Comparison of ENCODE assay signal across 22 cellular contexts in genomic region chrX:103360916-103361315, GRCh38. TPM values are rescaled to one million over a fixed set of nuclear protein-coding genes. Genes with fewer than 3 reads are reported as not detected.
A peak's percentile ranks its signal among the peaks of the same experiment; 100 is the strongest.
DNase-seq lines count a peak whose midpoint lies in the region; ATAC-seq and TF ChIP-seq lines count a peak whose summit lies in the region.
"Had no signal": no experiment of that assay in that cellular context is flagged by ENCODE, and none has a peak within 500 bp of the region (broad histone marks: within the 10 kb centered on the region; RNA-seq: fewer than 3 reads in every experiment).

No MANE protein-coding gene starts in this region.

- no peak overlapping the region for H2AFZ ChIP-seq in IMR-90 (replicated peaks; ENCODE audit: low read length, poor library complexity)

- no peaks in the 10 kb centered on the region for H3K27me3 ChIP-seq in cardiac muscle cell
- H3K27me3 ChIP-seq in IMR-90 (ENCODE audit: control insufficient read depth, insufficient read depth, low read length), result no peaks in the 10 kb centered on the region
- no peaks in the 10 kb centered on the region for H3K27me3 ChIP-seq in endodermal cell (ENCODE audit: control insufficient read depth, insufficient read depth, low read length, poor library complexity, severe bottlenecking)
- no peaks in the 10 kb centered on the region for H3K27me3 ChIP-seq in thyroid gland
- H3K27me3 ChIP-seq in naive thymus-derived CD4-positive, alpha-beta T cell (ENCODE audit: control insufficient read depth in 2 of 2, insufficient read depth in 2 of 2, low read length in 2 of 2), result no peaks in the 10 kb centered on the region
- H3K27me3 ChIP-seq: BLaER1 had no signal

- dilution Hi-C loops in IMR-90 (cut with HindIII; ENCODE audit: low sequenced_read_pairs, unreplicated experiment), result no loop called here

- no peaks in the 10 kb centered on the region; the same call in 1 of the 2 replicates for H3K9me1 ChIP-seq in IMR-90 (ENCODE audit: insufficient read depth, low read length)

- WGBS in IMR-90 (ENCODE audit: extremely low coverage in 2 of 2, insufficient read length in 1 of 2), 2 experiments, result no CpG with 5 or more reads among the region's 2 CpGs
- 83% methylated on average over 2 of the region's 2 CpGs; no CpG with 5 or more reads in 1 of the 2 experiments for WGBS in endodermal cell (ENCODE audit: insufficient coverage in 1 of 2, insufficient read length in 1 of 2), 2 experiments
- WGBS in thyroid gland, 2 donors, result 77 to 80% methylated on average over 2 of the region's 2 CpGs

- DNase-seq in cardiac muscle cell (ENCODE audit: low read depth in 1 of 2, low spot score in 1 of 2) (no peak), cardiac septum (ENCODE audit: low spot score) (no peak), IMR-90 (no peak), endodermal cell (no peak), thyroid gland (no peak), DMS53 treated with DMSO at 0.1 percent for 48 hours (lab: John Stamatoyannopoulos, UW; ENCODE audit: unreplicated experiment) (no peak)
- DNase-seq in naive thymus-derived CD4-positive, alpha-beta T cell, result no peak
- DNase-seq: Calu3; CD4-positive, alpha-beta memory T cell; DMS53; GOT3; H7; KG1 had no signal

- peaks cover 7% of the 10 kb centered on the region for H3K36me3 ChIP-seq in cardiac muscle cell
- peaks cover 2% of the 10 kb centered on the region; the same call in 1 of the 2 replicates for H3K36me3 ChIP-seq in IMR-90 (ENCODE audit: control insufficient read depth, insufficient read depth, low read length)
- peaks cover 9% of the 10 kb centered on the region for H3K36me3 ChIP-seq in endodermal cell (ENCODE audit: control insufficient read depth, insufficient read depth, low read length)
- no peaks in the 10 kb centered on the region for H3K36me3 ChIP-seq in thyroid gland
- H3K36me3 ChIP-seq in naive thymus-derived CD4-positive, alpha-beta T cell (ENCODE audit: control insufficient read depth in 2 of 3, insufficient read depth in 3 of 3, low read length in 3 of 3), result no peaks in the 10 kb centered on the region
- H3K36me3 ChIP-seq: BLaER1 had no signal

- intact Hi-C loops in cardiac septum (cut with DNase I) (no loop called here), IMR-90 (cut with micrococcal nuclease) (no loop called here), thyroid gland (cut with DNase I) (no loop called here)
- intact Hi-C loops in naive thymus-derived CD4-positive, alpha-beta T cell (cut with micrococcal nuclease), result no loop called here

- peak overlapping the region; percentile 63; the same call in 1 of the 2 replicates for H3K18ac ChIP-seq in IMR-90 (ENCODE audit: low read depth, low read length)

- in situ Hi-C loops in IMR-90 (cut with MboI; ENCODE audit: low sequenced_read_pairs), result no loop called here

- H3K27ac Mint-ChIP-seq in endodermal cell, result no peak overlapping the region
- H3K27ac Mint-ChIP-seq in naive thymus-derived CD4-positive, alpha-beta T cell, result no peak overlapping the region
- H3K27ac Mint-ChIP-seq: CD14-positive monocyte; CD4-positive, alpha-beta memory T cell; IgD-negative memory B cell had no signal

- no peak overlapping the region for H2BK120ac ChIP-seq in IMR-90 (ENCODE audit: low read depth, low read length)

- TF ChIP-seq POLR2A in IMR-90 (IDR thresholded peaks at IDR 0.05; ENCODE audit: low read depth, low read length), result no peak
- no peak for TF ChIP-seq POLR2A in thyroid gland (IDR thresholded peaks at IDR 0.05)

- H3K56ac ChIP-seq in IMR-90 (ENCODE audit: extremely low read depth, insufficient read depth, low read length), result no peak overlapping the region

- H3K4ac ChIP-seq in IMR-90 (ENCODE audit: low read depth, low read length), result no peak overlapping the region

- H3K4me1 ChIP-seq in cardiac muscle cell (ENCODE audit: low read depth) (peaks cover 28% of the 10 kb centered on the region), IMR-90 (ENCODE audit: control insufficient read depth, insufficient read depth, low read length) (peaks cover 5% of the 10 kb centered on the region; the same call in 1 of the 2 replicates), endodermal cell (ENCODE audit: control insufficient read depth, insufficient read depth, low read length) (peaks cover 3% of the 10 kb centered on the region), thyroid gland (peaks cover 0 to 11% of the 10 kb centered on the region in 2 donors)
- no peaks in the 10 kb centered on the region for H3K4me1 ChIP-seq in naive thymus-derived CD4-positive, alpha-beta T cell (ENCODE audit: control insufficient read depth in 2 of 2, insufficient read depth in 2 of 2, low read length in 2 of 2)
- H3K4me1 ChIP-seq: BLaER1 had no signal

- H4K5ac ChIP-seq in IMR-90 (ENCODE audit: low read depth, low read length), result no peak overlapping the region

- H3K4me3 ChIP-seq in cardiac muscle cell (no peak overlapping the region), IMR-90 (ENCODE audit: insufficient read depth, low read depth, low read length) (no peak overlapping the region), endodermal cell (ENCODE audit: low read length) (peak overlapping the region; percentile 12), thyroid gland (replicated peaks in 1 of 3) (no peak overlapping the region)
- H3K4me3 ChIP-seq in naive thymus-derived CD4-positive, alpha-beta T cell (ENCODE audit: low read length), result no peak overlapping the region
- H3K4me3 ChIP-seq: A549, BLaER1, GM12878 had no signal

- no TSS peak for BruUV-seq in IMR-90 (replicated peaks; lab: Mats Ljungman, UMichigan)

- POLR2A ChIA-PET in IMR-90 (lab: Charles Lee; ENCODE audit: unreplicated experiment), result interaction anchor here (0.6 kb wide), 1 partner anchor 16 kb away, joined by 3 read pairs; the partner anchor contains the start of gene BEX3
- POLR2A ChIA-PET in naive thymus-derived CD4-positive, alpha-beta T cell (lab: Charles Lee), result no interaction called here

- no peak overlapping the region for H2AK5ac ChIP-seq in IMR-90 (ENCODE audit: low read depth, low read length)

- H3K9ac ChIP-seq in IMR-90 (ENCODE audit: low read depth, low read length) (no peak overlapping the region), endodermal cell (ENCODE audit: extremely low read depth, low read length, poor library complexity, severe bottlenecking) (no peak overlapping the region)
- H3K9ac ChIP-seq: BLaER1 had no signal

- no peak overlapping the region for H4K91ac ChIP-seq in IMR-90 (ENCODE audit: insufficient read depth, low read depth, low read length)

- peak overlapping the region; percentile 3 for H2BK5ac ChIP-seq in IMR-90 (ENCODE audit: low read depth, low read length, poor library complexity, severe bottlenecking)

- TF ChIP-seq CTCF in cardiac muscle cell (IDR thresholded peaks at IDR 0.05; ENCODE audit: low read depth, low read length), result no peak
- no peak for TF ChIP-seq CTCF in IMR-90 (conservative IDR thresholded peaks at IDR 0.05; ENCODE audit: low read depth, low read length)
- no peak for TF ChIP-seq CTCF in endodermal cell (conservative IDR thresholded peaks at IDR 0.05)
- TF ChIP-seq CTCF in thyroid gland (IDR thresholded peaks at IDR 0.05), result no peak

- H3K27me3 Mint-ChIP-seq in endodermal cell (ENCODE audit: insufficient read depth), result no peaks in the 10 kb centered on the region
- peaks cover 0 to 6% (median 0%) of the 10 kb centered on the region in 5 donors for H3K27me3 Mint-ChIP-seq in naive thymus-derived CD4-positive, alpha-beta T cell

- no peak overlapping the region for H2BK20ac ChIP-seq in IMR-90 (ENCODE audit: low read depth, low read length)

- H3K4me1 Mint-ChIP-seq in endodermal cell, result peaks cover 35% of the 10 kb centered on the region
- peaks cover 0 to 17% (median 8%) of the 10 kb centered on the region in 7 donors for H3K4me1 Mint-ChIP-seq in naive thymus-derived CD4-positive, alpha-beta T cell

- H3K4me3 Mint-ChIP-seq in endodermal cell, result no peak overlapping the region
- H3K4me3 Mint-ChIP-seq in naive thymus-derived CD4-positive, alpha-beta T cell, result no peak overlapping the region
- H3K4me3 Mint-ChIP-seq: CD14-positive monocyte; CD4-positive, alpha-beta memory T cell; IgD-negative memory B cell had no signal

- H3K27ac ChIP-seq in cardiac muscle cell (peak overlapping the region; percentile 62), IMR-90 (ENCODE audit: insufficient read depth, low read length) (peak overlapping the region; percentile 61; the same call in 1 of the 2 replicates), endodermal cell (ENCODE audit: low read depth, low read length) (no peak overlapping the region), thyroid gland (peak overlapping the region in 2 of 3 donors; percentile 15 to 80)
- no peak overlapping the region for H3K27ac ChIP-seq in naive thymus-derived CD4-positive, alpha-beta T cell (ENCODE audit: low read depth, low read length)
- H3K27ac ChIP-seq: 22Rv1, BLaER1, HL-60 had no signal

- no peak overlapping the region for H3K14ac ChIP-seq in IMR-90 (replicated peaks; ENCODE audit: low read depth, low read length)

- CTCF ChIA-PET in IMR-90 (lab: Yijun Ruan, JAX), result interaction anchor here (1.0 to 1.5 kb wide), 2 partner anchors 10 to 49 kb away, joined by 3 read pairs; no protein-coding TSS in a partner anchor
- CTCF ChIA-PET in naive thymus-derived CD4-positive, alpha-beta T cell (lab: Charles Lee), result no interaction called here

- no peaks in the 10 kb centered on the region for H3K9me3 ChIP-seq in cardiac muscle cell (ENCODE audit: low read depth)
- H3K9me3 ChIP-seq in IMR-90 (ENCODE audit: control insufficient read depth, insufficient read depth, low read length), result no peaks in the 10 kb centered on the region
- no peaks in the 10 kb centered on the region for H3K9me3 ChIP-seq in endodermal cell (ENCODE audit: control insufficient read depth, low read length)
- H3K9me3 ChIP-seq in thyroid gland, result no peaks in the 10 kb centered on the region
- H3K9me3 ChIP-seq in naive thymus-derived CD4-positive, alpha-beta T cell (ENCODE audit: control insufficient read depth in 2 of 3, low read length in 3 of 3), result no peaks in the 10 kb centered on the region
- H3K9me3 ChIP-seq: A549, BLaER1 had no signal

- H3K36me3 Mint-ChIP-seq in endodermal cell (ENCODE audit: low read depth), result peaks cover 8% of the 10 kb centered on the region
- H3K36me3 Mint-ChIP-seq in naive thymus-derived CD4-positive, alpha-beta T cell, result no peaks in the 10 kb centered on the region
- H3K36me3 Mint-ChIP-seq: CD14-positive monocyte; CD4-positive, alpha-beta memory T cell; IgD-negative memory B cell had no signal

- H3K23ac ChIP-seq in IMR-90 (ENCODE audit: low read depth, low read length), result no peak overlapping the region

- ATAC-seq in IMR-90 (ENCODE audit: low read depth) (no peak), HG03045 (IDR thresholded peaks at IDR 0.05; ENCODE audit: unreplicated experiment) (no peak)
- ATAC-seq in naive thymus-derived CD4-positive, alpha-beta T cell, result no peak
- ATAC-seq: A549, GM12878 had no signal

- H3K4me2 ChIP-seq in IMR-90 (ENCODE audit: low read depth, low read length), result no peak overlapping the region
- H3K4me2 ChIP-seq: BLaER1 had no signal

- H4K8ac ChIP-seq in IMR-90 (ENCODE audit: low read depth in 2 of 2, low read length in 2 of 2), result no peak overlapping the region

- H3K9me3 Mint-ChIP-seq in endodermal cell, result peaks cover 7% of the 10 kb centered on the region
- H3K9me3 Mint-ChIP-seq in naive thymus-derived CD4-positive, alpha-beta T cell, result no peaks in the 10 kb centered on the region
- H3K9me3 Mint-ChIP-seq: CD4-positive, alpha-beta memory T cell; IgD-negative memory B cell had no signal

- no peak for TF ChIP-seq RAD21 in IMR-90 (IDR thresholded peaks at IDR 0.05; ENCODE audit: low read length)

- H3K79me1 ChIP-seq in IMR-90 (ENCODE audit: low read depth in 1 of 2, low read length in 2 of 2), result 0 out of 4 replicates have a peak, but pooled peaks cover 0 to 5% of the 10 kb centered on the region in 2 experiments

- no peak overlapping the region for H2BK15ac ChIP-seq in IMR-90 (ENCODE audit: low read depth, low read length)

- H2AK9ac ChIP-seq in IMR-90 (replicated peaks; ENCODE audit: low read depth, low read length, poor library complexity), result no peak overlapping the region

- H4K20me1 ChIP-seq in IMR-90 (ENCODE audit: insufficient read depth, low read length), result no peaks in the 10 kb centered on the region

RNA-seq across cellular contexts. Expression of gene TCEAL9, which starts 4.6 kb away (rescaled TPM):
- total RNA-seq in cardiac muscle cell, result 132 and 171 TPM in 2 replicates
- 287 and 422 TPM in 2 replicates for polyA plus RNA-seq in cardiac muscle cell
- 28.6 TPM for total RNA-seq in cardiac septum
- total RNA-seq in IMR-90 (2012; rRNA removed), result 20.3 and 94.4 TPM in 2 replicates
- polyA plus RNA-seq in IMR-90 (2012; rRNA removed), result 88.8 and 111 TPM in 2 replicates
- 7.4 and 10.4 TPM in 2 replicates for polyA plus RNA-seq in IMR-90 (2012; cell fraction: cytosol; rRNA removed)
- 13.1 and 58.1 TPM in 2 replicates for polyA plus RNA-seq in IMR-90 (2012; cell fraction: nucleus; rRNA removed; ENCODE audit: low replicate concordance)
- 100 to 1,000 TPM in 1 of 2 donors, 10 to 100 TPM in 1; 97.6 to 125 TPM for total RNA-seq in endodermal cell
- polyA plus RNA-seq in endodermal cell (2013, experiment 1 of 2), result 122 TPM
- polyA plus RNA-seq in endodermal cell (2013, experiment 2 of 2), result 140 TPM
- 100 to 1,000 TPM; 123 to 140 (median 132) TPM for total RNA-seq in thyroid gland
- total RNA-seq in naive thymus-derived CD4-positive, alpha-beta T cell, result 1 to 10 TPM in 4 of 5 experiments, under 1 TPM in 1; 0.51 to 4.2 (median 1.1) TPM
- 1 to 10 TPM in 1 of 2 donors, under 1 TPM in 1; 0.53 to 5.8 TPM for polyA plus RNA-seq in naive thymus-derived CD4-positive, alpha-beta T cell

RNA-seq across cellular contexts. Expression of gene BEX3, which starts 15.4 kb away (rescaled TPM):
- 1,498 and 1,502 TPM in 2 replicates for total RNA-seq in cardiac muscle cell
- 2,140 and 2,284 TPM in 2 replicates for polyA plus RNA-seq in cardiac muscle cell
- 80.2 TPM for total RNA-seq in cardiac septum
- total RNA-seq in IMR-90 (2012; rRNA removed), result 114 and 332 TPM in 2 replicates
- 408 and 409 TPM in 2 replicates for polyA plus RNA-seq in IMR-90 (2012; rRNA removed)
- polyA plus RNA-seq in IMR-90 (2012; cell fraction: cytosol; rRNA removed), result 256 and 272 TPM in 2 replicates
- polyA plus RNA-seq in IMR-90 (2012; cell fraction: nucleus; rRNA removed; ENCODE audit: low replicate concordance), result 51.3 and 191 TPM in 2 replicates
- total RNA-seq in endodermal cell, result 100 to 1,000 TPM; 595 to 651 TPM
- 492 TPM for polyA plus RNA-seq in endodermal cell (2013, experiment 1 of 2)
- 451 TPM for polyA plus RNA-seq in endodermal cell (2013, experiment 2 of 2)
- 100 to 1,000 TPM; 284 to 491 (median 355) TPM for total RNA-seq in thyroid gland
- 10 to 100 TPM in 3 of 5 experiments, 1 to 10 TPM in 2; 5.9 to 75.5 (median 28.0) TPM for total RNA-seq in naive thymus-derived CD4-positive, alpha-beta T cell
- polyA plus RNA-seq in naive thymus-derived CD4-positive, alpha-beta T cell, result 100 to 1,000 TPM; 157 to 192 TPM

RNA-seq across cellular contexts. Expression of gene TCEAL7, which starts 30.9 kb away (rescaled TPM):
- total RNA-seq in cardiac muscle cell, result 3.5 and 7.0 TPM in 2 replicates
- polyA plus RNA-seq in cardiac muscle cell, result 7.9 and 9.0 TPM in 2 replicates
- 6.4 TPM for total RNA-seq in cardiac septum
- 6.5 and 16.1 TPM in 2 replicates for total RNA-seq in IMR-90 (2012; rRNA removed)
- polyA plus RNA-seq in IMR-90 (2012; rRNA removed), result 12.1 and 15.4 TPM in 2 replicates
- 2.1 and 2.2 TPM in 2 replicates for polyA plus RNA-seq in IMR-90 (2012; cell fraction: cytosol; rRNA removed)
- 0.55 and 4.6 TPM in 2 replicates for polyA plus RNA-seq in IMR-90 (2012; cell fraction: nucleus; rRNA removed; ENCODE audit: low replicate concordance)
- total RNA-seq in endodermal cell, result 1 to 10 TPM; 5.3 to 6.7 TPM
- 55.8 TPM for polyA plus RNA-seq in endodermal cell (2013, experiment 1 of 2)
- polyA plus RNA-seq in endodermal cell (2013, experiment 2 of 2), result 58.7 TPM
- total RNA-seq in thyroid gland, result 1 to 10 TPM; 2.3 to 6.6 (median 4.1) TPM
- not detected for total RNA-seq in naive thymus-derived CD4-positive, alpha-beta T cell
- not detected for polyA plus RNA-seq in naive thymus-derived CD4-positive, alpha-beta T cell
- total RNA-seq: Calu3; CD4-positive, alpha-beta memory T cell; GM12878; HT1080 had no signal
- polyA plus RNA-seq: A549; CD14-positive monocyte; CD4-positive, alpha-beta memory T cell; GM12878; IgD-negative memory B cell had no signal

RNA-seq across cellular contexts. Expression of gene BEX2, which starts 50.1 kb away (rescaled TPM):
- total RNA-seq in cardiac muscle cell (113 and 142 TPM in 2 replicates), cardiac septum (1.5 TPM), IMR-90 (2012; rRNA removed) (0.28 TPM in 1 of 2 replicates, not detected in the other), endodermal cell (10 to 100 TPM; 23.6 to 32.3 TPM), thyroid gland (100 to 1,000 TPM in 2 of 4 donors, 10 to 100 TPM in 2; 91.4 to 113 (median 102) TPM)
- polyA plus RNA-seq in cardiac muscle cell (169 and 188 TPM in 2 replicates), IMR-90 (2012; rRNA removed) (0.13 and 0.19 TPM in 2 replicates)
- polyA plus RNA-seq in IMR-90 (2012; cell fraction: cytosol; rRNA removed), result 0.08 and 0.20 TPM in 2 replicates
- 0.31 TPM in 1 of 2 replicates, not detected in the other for polyA plus RNA-seq in IMR-90 (2012; cell fraction: nucleus; rRNA removed; ENCODE audit: low replicate concordance)
- 30.5 TPM for polyA plus RNA-seq in endodermal cell (2013, experiment 1 of 2)
- 31.7 TPM for polyA plus RNA-seq in endodermal cell (2013, experiment 2 of 2)
- total RNA-seq in naive thymus-derived CD4-positive, alpha-beta T cell, result 10 to 100 TPM in 4 of 5 experiments, 1 to 10 TPM in 1; 4.8 to 48.5 (median 42.1) TPM
- 100 to 1,000 TPM in 1 of 2 donors, 10 to 100 TPM in 1; 92.5 to 126 TPM for polyA plus RNA-seq in naive thymus-derived CD4-positive, alpha-beta T cell

Comparison
In these comparisons a context has a peak if more than half of its experiments do, and no peak if none do; other contexts are left out.
1. H3K27ac ChIP-seq: peak in cardiac muscle cell (single experiment), IMR-90 (single experiment) and thyroid gland (2 of 3); none in endodermal cell (single experiment) and naive thymus-derived CD4-positive, alpha-beta T cell (single experiment).